ENCODE assay signal across 2 cellular contexts in the genomic region with DNA sequence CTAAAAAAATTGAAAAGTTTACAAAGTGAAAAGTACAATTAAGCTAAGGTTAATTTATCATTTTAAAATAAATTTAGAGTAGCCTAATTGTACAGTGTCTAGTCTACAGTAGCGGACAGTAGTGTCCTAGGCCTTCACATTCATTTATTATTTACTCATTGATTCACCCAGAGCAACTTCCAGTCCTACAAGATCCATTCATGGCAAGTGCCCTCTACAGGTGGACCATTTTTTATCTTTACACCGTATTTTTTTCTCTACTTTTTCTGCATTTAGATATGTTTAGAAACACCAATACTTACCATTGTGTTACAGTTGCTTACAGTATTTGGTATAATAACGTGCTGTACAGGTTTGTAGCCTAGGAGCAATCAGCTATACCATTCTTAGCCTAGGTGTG.
TF ChIP-seq lines count a peak whose summit lies in the region.

No MANE protein-coding gene starts in this region.

TF ChIP-seq in SK-N-SH, 30 proteins besides CTCF, POLR2A, EP300 and RAD21 (continued from another document):
- TF ChIP-seq, protein P1, sequence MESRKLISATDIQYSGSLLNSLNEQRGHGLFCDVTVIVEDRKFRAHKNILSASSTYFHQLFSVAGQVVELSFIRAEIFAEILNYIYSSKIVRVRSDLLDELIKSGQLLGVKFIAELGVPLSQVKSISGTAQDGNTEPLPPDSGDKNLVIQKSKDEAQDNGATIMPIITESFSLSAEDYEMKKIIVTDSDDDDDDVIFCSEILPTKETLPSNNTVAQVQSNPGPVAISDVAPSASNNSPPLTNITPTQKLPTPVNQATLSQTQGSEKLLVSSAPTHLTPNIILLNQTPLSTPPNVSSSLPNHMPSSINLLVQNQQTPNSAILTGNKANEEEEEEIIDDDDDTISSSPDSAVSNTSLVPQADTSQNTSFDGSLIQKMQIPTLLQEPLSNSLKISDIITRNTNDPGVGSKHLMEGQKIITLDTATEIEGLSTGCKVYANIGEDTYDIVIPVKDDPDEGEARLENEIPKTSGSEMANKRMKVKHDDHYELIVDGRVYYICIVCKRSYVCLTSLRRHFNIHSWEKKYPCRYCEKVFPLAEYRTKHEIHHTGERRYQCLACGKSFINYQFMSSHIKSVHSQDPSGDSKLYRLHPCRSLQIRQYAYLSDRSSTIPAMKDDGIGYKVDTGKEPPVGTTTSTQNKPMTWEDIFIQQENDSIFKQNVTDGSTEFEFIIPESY (IDR thresholded peaks at IDR 0.05; ENCODE audit: borderline replicate concordance, low read depth) = no peak
- no peak for TF ChIP-seq ELF1 (IDR thresholded peaks at IDR 0.05)
- no peak for TF ChIP-seq FOXM1 (IDR thresholded peaks at IDR 0.05; ENCODE audit: low read depth)
- TF ChIP-seq, protein P2, sequence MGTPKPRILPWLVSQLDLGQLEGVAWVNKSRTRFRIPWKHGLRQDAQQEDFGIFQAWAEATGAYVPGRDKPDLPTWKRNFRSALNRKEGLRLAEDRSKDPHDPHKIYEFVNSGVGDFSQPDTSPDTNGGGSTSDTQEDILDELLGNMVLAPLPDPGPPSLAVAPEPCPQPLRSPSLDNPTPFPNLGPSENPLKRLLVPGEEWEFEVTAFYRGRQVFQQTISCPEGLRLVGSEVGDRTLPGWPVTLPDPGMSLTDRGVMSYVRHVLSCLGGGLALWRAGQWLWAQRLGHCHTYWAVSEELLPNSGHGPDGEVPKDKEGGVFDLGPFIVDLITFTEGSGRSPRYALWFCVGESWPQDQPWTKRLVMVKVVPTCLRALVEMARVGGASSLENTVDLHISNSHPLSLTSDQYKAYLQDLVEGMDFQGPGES (IDR thresholded peaks at IDR 0.05; ENCODE audit: low read depth, low read length) = no peak
- no peak for TF ChIP-seq CHD2 (IDR thresholded peaks at IDR 0.05; ENCODE audit: low read length, partially characterized antibody)
- TF ChIP-seq GABPA (IDR thresholded peaks at IDR 0.05; ENCODE audit: low read depth) = no peak
- TF ChIP-seq, protein P3, sequence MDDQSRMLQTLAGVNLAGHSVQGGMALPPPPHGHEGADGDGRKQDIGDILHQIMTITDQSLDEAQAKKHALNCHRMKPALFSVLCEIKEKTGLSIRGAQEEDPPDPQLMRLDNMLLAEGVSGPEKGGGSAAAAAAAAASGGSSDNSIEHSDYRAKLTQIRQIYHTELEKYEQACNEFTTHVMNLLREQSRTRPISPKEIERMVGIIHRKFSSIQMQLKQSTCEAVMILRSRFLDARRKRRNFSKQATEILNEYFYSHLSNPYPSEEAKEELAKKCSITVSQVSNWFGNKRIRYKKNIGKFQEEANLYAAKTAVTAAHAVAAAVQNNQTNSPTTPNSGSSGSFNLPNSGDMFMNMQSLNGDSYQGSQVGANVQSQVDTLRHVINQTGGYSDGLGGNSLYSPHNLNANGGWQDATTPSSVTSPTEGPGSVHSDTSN (IDR thresholded peaks at IDR 0.05) = no peak
- TF ChIP-seq JUND (IDR thresholded peaks at IDR 0.05) = no peak
- no peak for TF ChIP-seq MXI1 (IDR thresholded peaks at IDR 0.05; ENCODE audit: low read depth, low read length)
- no peak for TF ChIP-seq RXRA (IDR thresholded peaks at IDR 0.05; ENCODE audit: borderline replicate concordance, low read depth)
- TF ChIP-seq MEF2A (IDR thresholded peaks at IDR 0.05; ENCODE audit: borderline replicate concordance, low read depth) = no peak
- TF ChIP-seq POLR2AphosphoS5 (IDR thresholded peaks at IDR 0.05; ENCODE audit: low read depth, low read length) = no peak
- TF ChIP-seq FOSL2 (IDR thresholded peaks at IDR 0.05; ENCODE audit: borderline replicate concordance, low read depth) = no peak

TF ChIP-seq in SK-N-SH treated with all-trans-retinoic acid at 6 μM for 48 hours, 23 proteins besides CTCF, POLR2A, EP300 and RAD21 (continued from another document):
- TF ChIP-seq, protein P4, sequence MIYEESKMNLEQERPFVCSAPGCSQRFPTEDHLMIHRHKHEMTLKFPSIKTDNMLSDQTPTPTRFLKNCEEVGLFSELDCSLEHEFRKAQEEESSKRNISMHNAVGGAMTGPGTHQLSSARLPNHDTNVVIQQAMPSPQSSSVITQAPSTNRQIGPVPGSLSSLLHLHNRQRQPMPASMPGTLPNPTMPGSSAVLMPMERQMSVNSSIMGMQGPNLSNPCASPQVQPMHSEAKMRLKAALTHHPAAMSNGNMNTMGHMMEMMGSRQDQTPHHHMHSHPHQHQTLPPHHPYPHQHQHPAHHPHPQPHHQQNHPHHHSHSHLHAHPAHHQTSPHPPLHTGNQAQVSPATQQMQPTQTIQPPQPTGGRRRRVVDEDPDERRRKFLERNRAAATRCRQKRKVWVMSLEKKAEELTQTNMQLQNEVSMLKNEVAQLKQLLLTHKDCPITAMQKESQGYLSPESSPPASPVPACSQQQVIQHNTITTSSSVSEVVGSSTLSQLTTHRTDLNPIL (CRISPR knock-in tag; IDR thresholded peaks at IDR 0.05; ENCODE audit: low read depth) = no peak
- TF ChIP-seq ZNF70 (CRISPR knock-in tag; IDR thresholded peaks at IDR 0.05) = no peak
